Comparison of ENCODE assay signal across 8 cellular contexts in the genomic region with DNA sequence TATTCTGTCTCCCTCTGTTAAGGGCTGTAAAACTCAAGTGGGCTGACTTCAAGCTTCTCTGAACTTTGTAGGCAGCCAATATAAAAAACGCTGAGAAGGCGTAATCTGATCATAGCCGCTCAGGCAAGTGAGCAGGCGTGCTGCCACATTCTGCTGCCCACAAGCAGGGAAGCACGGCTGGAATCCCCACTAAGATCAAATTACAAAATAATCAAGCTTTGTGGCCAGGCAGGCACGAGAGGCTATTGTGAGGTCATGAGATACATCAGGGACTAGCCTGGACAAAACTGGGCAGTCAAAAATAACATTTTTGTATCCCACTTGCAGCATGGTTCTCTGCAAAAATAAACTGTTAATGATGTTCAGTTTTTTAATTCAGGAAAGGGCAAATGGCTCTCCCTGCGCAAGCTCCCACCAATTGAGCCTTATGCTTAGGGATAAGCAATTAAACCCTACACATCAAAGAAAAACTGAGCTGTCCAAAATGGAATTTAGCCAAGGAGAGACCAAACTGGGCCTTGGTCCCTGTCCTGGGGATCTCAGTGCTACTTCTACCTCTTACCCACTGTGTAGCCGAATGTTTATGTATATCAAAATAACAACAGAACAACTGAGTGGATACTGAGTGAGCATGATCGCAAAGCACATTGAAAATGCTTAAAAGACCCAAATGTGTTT.
A peak's percentile ranks its signal among the peaks of the same experiment; 100 is the strongest.
DNase-seq lines count a peak whose midpoint lies in the region; ATAC-seq and TF ChIP-seq lines count a peak whose summit lies in the region.

No MANE protein-coding gene starts in this region.

- H3K23ac ChIP-seq in IMR-90 (ENCODE audit: low read depth, low read length), result 0 out of 2 replicates have a peak overlapping the region, but pooled peaks have one; percentile 25

- H3K18ac ChIP-seq in IMR-90 (ENCODE audit: low read depth, low read length), result peak overlapping the region; percentile 13; the same call in 1 of the 2 replicates

- no peak overlapping the region for H2AK9ac ChIP-seq in IMR-90 (replicated peaks; ENCODE audit: low read depth, low read length, poor library complexity)

- no peak overlapping the region for H3K14ac ChIP-seq in IMR-90 (replicated peaks; ENCODE audit: low read depth, low read length)

- peaks cover 3% of the 10 kb centered on the region; the same call in 1 of the 2 replicates for H4K20me1 ChIP-seq in IMR-90 (ENCODE audit: insufficient read depth, low read length)

- H3K27me3 ChIP-seq in IMR-90 (ENCODE audit: control insufficient read depth, insufficient read depth, low read length) (no peaks in the 10 kb centered on the region), left ventricle myocardium inferior (ENCODE audit: low read depth) (no peaks in the 10 kb centered on the region), testis (no peaks in the 10 kb centered on the region)

- H3K56ac ChIP-seq in IMR-90 (ENCODE audit: extremely low read depth, insufficient read depth, low read length), result no peak overlapping the region

- intact Hi-C loops in IMR-90 (cut with micrococcal nuclease) (loop anchor here (5.0 kb wide), 1 partner anchor 55 kb away; no protein-coding TSS in a partner anchor), left ventricle myocardium inferior (cut with micrococcal nuclease) (no loop called here), testis (cut with DNase I; ENCODE audit: low total_unique reads) (no loop called here)

- in situ Hi-C loops in ACHN (cut with HindIII; ENCODE audit: low pct_ligation_motif_present, low pct_unique_long_range_greater_than_20kb, low sequenced_read_pairs), result no loop called here
- in situ Hi-C loops in IMR-90 (cut with MboI; ENCODE audit: low sequenced_read_pairs), result no loop called here

- TF ChIP-seq CTCF in IMR-90 (conservative IDR thresholded peaks at IDR 0.05; ENCODE audit: low read depth, low read length) (no peak), left ventricle myocardium inferior (IDR thresholded peaks at IDR 0.05; ENCODE audit: borderline replicate concordance) (no peak), testis (IDR thresholded peaks at IDR 0.05) (no peak)

- H3K4ac ChIP-seq in IMR-90 (ENCODE audit: low read depth, low read length), result peak overlapping the region; percentile 1

- H3K79me1 ChIP-seq in IMR-90 (ENCODE audit: low read depth in 1 of 2, low read length in 2 of 2), result no peaks in the 10 kb centered on the region; a peak in 1 of 4 replicates

- H3K4me3 ChIP-seq in IMR-90 (ENCODE audit: insufficient read depth, low read depth, low read length), result no peak overlapping the region
- H3K4me3 ChIP-seq in left ventricle myocardium inferior, result no peak overlapping the region
- no peak overlapping the region for H3K4me3 ChIP-seq in testis

- H3K4me1 ChIP-seq in IMR-90 (ENCODE audit: control insufficient read depth, insufficient read depth, low read length) (peaks cover 10% of the 10 kb centered on the region), left ventricle myocardium inferior (peaks cover 52% of the 10 kb centered on the region), testis (peaks cover 13% of the 10 kb centered on the region)

- 0 out of 4 replicates have a peak overlapping the region, but pooled peaks of 1 of the 2 experiments have one; percentile 9 for H4K8ac ChIP-seq in IMR-90 (ENCODE audit: low read depth in 2 of 2, low read length in 2 of 2)

- no CpG with 5 or more reads among the region's 9 CpGs for WGBS in IMR-90 (ENCODE audit: extremely low coverage in 2 of 2, insufficient read length in 1 of 2), 2 experiments
- 34 to 38% methylated on average over 9 of the region's 9 CpGs for WGBS in testis, 2 donors

- peak; percentile 94 for ATAC-seq in IMR-90 (ENCODE audit: low read depth)
- no peak for ATAC-seq in HG02610 (IDR thresholded peaks at IDR 0.05; ENCODE audit: unreplicated experiment)

- no peak overlapping the region for H2AFZ ChIP-seq in IMR-90 (replicated peaks; ENCODE audit: low read length, poor library complexity)

- peak overlapping the region; percentile 16; the same call in 1 of the 2 replicates for H2BK20ac ChIP-seq in IMR-90 (ENCODE audit: low read depth, low read length)

- H3K36me3 ChIP-seq in IMR-90 (ENCODE audit: control insufficient read depth, insufficient read depth, low read length), result no peaks in the 10 kb centered on the region
- no peaks in the 10 kb centered on the region for H3K36me3 ChIP-seq in left ventricle myocardium inferior
- H3K36me3 ChIP-seq in testis (ENCODE audit: low read depth, missing control alignments), result no peaks in the 10 kb centered on the region

- TF ChIP-seq RAD21 in IMR-90 (IDR thresholded peaks at IDR 0.05; ENCODE audit: low read length), result no peak; the same call in 1 of the 2 replicates

- no peak overlapping the region for H4K91ac ChIP-seq in IMR-90 (ENCODE audit: insufficient read depth, low read depth, low read length)

- peak overlapping the region; percentile 48 for H2BK120ac ChIP-seq in IMR-90 (ENCODE audit: low read depth, low read length)

- no peak overlapping the region for H4K5ac ChIP-seq in IMR-90 (ENCODE audit: low read depth, low read length)

- no peaks in the 10 kb centered on the region for H3K9me3 ChIP-seq in IMR-90 (ENCODE audit: control insufficient read depth, insufficient read depth, low read length)
- no peaks in the 10 kb centered on the region for H3K9me3 ChIP-seq in left ventricle myocardium inferior (replicated peaks)
- H3K9me3 ChIP-seq in testis, result no peaks in the 10 kb centered on the region

- peaks cover 2% of the 10 kb centered on the region; the same call in 1 of the 2 replicates for H3K9me1 ChIP-seq in IMR-90 (ENCODE audit: insufficient read depth, low read length)

- TF ChIP-seq POLR2A in IMR-90 (IDR thresholded peaks at IDR 0.05; ENCODE audit: low read depth, low read length) (no peak), testis (IDR thresholded peaks at IDR 0.05) (no peak)

- DNase-seq in ACHN (peak; percentile 45), IMR-90 (peak; percentile 95), T1000 (lab: John Stamatoyannopoulos, UW) (peak; percentile 54), left ventricle myocardium inferior (peak; percentile 21), testis (peak; percentile 53), midbrain (lab: John Stamatoyannopoulos, UW) (no peak)
- DNase-seq in stimulated activated CD4-positive, alpha-beta T cell treated with anti-CD3 and anti-CD28 coated beads, Interleukin-12 subunit alpha, Interleukin-12 subunit beta, amount 100 ng/mL, for 4 hours, result no peak

- H3K4me2 ChIP-seq in IMR-90 (ENCODE audit: low read depth, low read length), result peak overlapping the region; percentile 24

- H3K9ac ChIP-seq in IMR-90 (ENCODE audit: low read depth, low read length), result no peak overlapping the region

- CTCF ChIA-PET in IMR-90 (lab: Yijun Ruan, JAX), result no interaction called here

- dilution Hi-C loops in IMR-90 (cut with HindIII; ENCODE audit: low sequenced_read_pairs, unreplicated experiment), result no loop called here

- BruUV-seq in IMR-90 (replicated peaks; lab: Mats Ljungman, UMichigan), result no TSS peak

- no peak overlapping the region; the same call in 1 of the 2 replicates for H2AK5ac ChIP-seq in IMR-90 (ENCODE audit: low read depth, low read length)

- H3K27ac ChIP-seq in IMR-90 (ENCODE audit: insufficient read depth, low read length) (peak overlapping the region; percentile 29; the same call in 1 of the 2 replicates), left ventricle myocardium inferior (replicated peaks) (peak overlapping the region; percentile 16), testis (no peak overlapping the region)

- POLR2A ChIA-PET in IMR-90 (lab: Charles Lee; ENCODE audit: unreplicated experiment), result no interaction called here

- H2BK15ac ChIP-seq in IMR-90 (ENCODE audit: low read depth, low read length), result no peak overlapping the region

- H2BK5ac ChIP-seq in IMR-90 (ENCODE audit: low read depth, low read length, poor library complexity, severe bottlenecking), result peak overlapping the region; percentile 4

TF ChIP-seq in IMR-90, 13 proteins besides CTCF, POLR2A, EP300 and RAD21:
- TF ChIP-seq, protein P1, sequence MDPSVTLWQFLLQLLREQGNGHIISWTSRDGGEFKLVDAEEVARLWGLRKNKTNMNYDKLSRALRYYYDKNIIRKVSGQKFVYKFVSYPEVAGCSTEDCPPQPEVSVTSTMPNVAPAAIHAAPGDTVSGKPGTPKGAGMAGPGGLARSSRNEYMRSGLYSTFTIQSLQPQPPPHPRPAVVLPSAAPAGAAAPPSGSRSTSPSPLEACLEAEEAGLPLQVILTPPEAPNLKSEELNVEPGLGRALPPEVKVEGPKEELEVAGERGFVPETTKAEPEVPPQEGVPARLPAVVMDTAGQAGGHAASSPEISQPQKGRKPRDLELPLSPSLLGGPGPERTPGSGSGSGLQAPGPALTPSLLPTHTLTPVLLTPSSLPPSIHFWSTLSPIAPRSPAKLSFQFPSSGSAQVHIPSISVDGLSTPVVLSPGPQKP (IDR thresholded peaks at IDR 0.05; ENCODE audit: borderline replicate concordance, low read depth, low read length), result no peak
- TF ChIP-seq RCOR1 (IDR thresholded peaks at IDR 0.05; ENCODE audit: insufficient replicate concordance, low read length), result peak; percentile 95
- TF ChIP-seq CEBPB (IDR thresholded peaks at IDR 0.05; ENCODE audit: low read depth, low read length), result 0 out of 2 replicates have a peak, but pooled peaks have one; percentile 19
- TF ChIP-seq RFX5 (IDR thresholded peaks at IDR 0.05; ENCODE audit: low read depth, low read length), result no peak
- peak; percentile 35; the same call in 1 of the 2 replicates for TF ChIP-seq MXI1 (IDR thresholded peaks at IDR 0.05; ENCODE audit: borderline replicate concordance, low read depth, low read length)
- 0 out of 2 replicates have a peak, but pooled peaks have one; percentile 7 for TF ChIP-seq NFE2L2 (IDR thresholded peaks at IDR 0.05; ENCODE audit: low read depth, low read length)
- TF ChIP-seq BHLHE40 (IDR thresholded peaks at IDR 0.05; ENCODE audit: low read depth, low read length), result peak; percentile 100
- peak; percentile 98 for TF ChIP-seq MAFK (IDR thresholded peaks at IDR 0.05; ENCODE audit: low read depth, low read length)
TF ChIP-seq in IMR-90: peak in this region for 6.

Comparison
In these comparisons a context has a peak if more than half of its experiments do, and no peak if none do; other contexts are left out.
1. DNase-seq: peak in ACHN (single experiment), IMR-90 (single experiment), T1000 (single experiment), left ventricle myocardium inferior (single experiment) and testis (single experiment); none in midbrain (single experiment) and stimulated activated CD4-positive, alpha-beta T cell treated with anti-CD3 and anti-CD28 coated beads, Interleukin-12 subunit alpha, Interleukin-12 subunit beta, amount 100 ng/mL, for 4 hours (single experiment).
2. H3K27ac ChIP-seq: peak in IMR-90 (single experiment) and left ventricle myocardium inferior (single experiment); none in testis (0 of 2).